Comparison of ENCODE assay signal across 8 cellular contexts in the genomic region with DNA sequence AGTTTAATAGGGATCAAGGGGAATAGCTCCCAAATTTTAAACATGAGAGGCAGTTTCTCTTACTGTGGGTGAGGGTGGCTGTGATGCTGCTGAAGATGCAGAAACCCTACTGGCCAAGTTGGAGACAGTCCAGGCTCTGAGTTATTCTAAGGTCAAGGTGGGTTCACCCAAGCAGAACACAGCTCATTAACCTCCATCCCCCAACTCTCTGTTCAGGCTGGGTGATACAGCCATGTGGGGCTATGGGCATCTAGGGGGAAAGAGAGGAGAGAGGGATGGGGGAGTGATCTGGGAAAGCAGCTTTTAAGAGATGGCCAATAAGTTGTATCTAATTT. TPM values are rescaled to one million over a fixed set of nuclear protein-coding genes. Genes with fewer than 3 reads are reported as not detected.
DNase-seq lines count a peak whose midpoint lies in the region; ATAC-seq and TF ChIP-seq lines count a peak whose summit lies in the region.

No MANE protein-coding gene starts in this region.

- no peaks in the 10 kb centered on the region for H3K27me3 ChIP-seq in mammary epithelial cell (ENCODE audit: insufficient read depth, low read length)

- dilution Hi-C loops in mammary epithelial cell (cut with HindIII; ENCODE audit: low sequenced_read_pairs), result no loop called here

- CTCF ChIA-PET in AG04449 (lab: Yijun Ruan, JAX) (interaction anchor here (0.9 to 7.1 kb wide), 15 partner anchors 10 to 196 kb away, joined by 3 to 109 read pairs (median 4); a partner anchor contains a TSS), mammary epithelial cell (lab: Charles Lee; ENCODE audit: low non-redundant PET) (interaction anchor here (0.5 kb wide), 1 partner anchor 55 kb away, joined by 10 read pairs; no protein-coding TSS in a partner anchor)

- TF ChIP-seq POLR2A in erythroblast (IDR thresholded peaks at IDR 0.05; ENCODE audit: low read length), result no peak

- H3K9me3 ChIP-seq in mammary epithelial cell (replicated peaks; ENCODE audit: insufficient read depth, low read length), result no peaks in the 10 kb centered on the region

- peaks cover 12% of the 10 kb centered on the region for H3K4me1 ChIP-seq in mammary epithelial cell (ENCODE audit: insufficient read depth, low read length)

- no peaks in the 10 kb centered on the region for H3K79me2 ChIP-seq in mammary epithelial cell (ENCODE audit: insufficient read depth, low read length)

- TF ChIP-seq CTCF in AG04449 (IDR thresholded peaks at IDR 0.05; ENCODE audit: insufficient read depth, low read length, missing control alignments) (no peak), GM20000 (IDR thresholded peaks at IDR 0.05; ENCODE audit: extremely low read depth, missing control alignments) (no peak), mammary epithelial cell (conservative IDR thresholded peaks at IDR 0.05 in 1 of 2, IDR thresholded peaks at IDR 0.05 in 1 of 2; ENCODE audit: extremely low read depth in 1 of 2, insufficient read depth in 1 of 2, low read depth in 1 of 2, low read length in 2 of 2) (no peak)

- no TSS peak for BruUV-seq in mammary epithelial cell (replicated peaks; lab: Mats Ljungman, UMichigan)

- H3K9ac ChIP-seq in mammary epithelial cell (ENCODE audit: insufficient read depth, low read length), result no peak overlapping the region

- no peaks in the 10 kb centered on the region for H3K36me3 ChIP-seq in mammary epithelial cell (ENCODE audit: insufficient read depth, low read length)

- no peak overlapping the region for H3K4me2 ChIP-seq in mammary epithelial cell (ENCODE audit: insufficient read depth, low read depth, low read length)

- in situ Hi-C loops in mammary epithelial cell (cut with MboI; ENCODE audit: low sequenced_read_pairs in 2 of 2), result no loop called here

- POLR2A ChIA-PET in AG04449 (lab: Yijun Ruan, JAX), result interaction anchor here (0.6 to 3.7 kb wide), 11 partner anchors 7 to 180 kb away, joined by 3 to 36 read pairs (median 5); a partner anchor contains a TSS

- peak; percentile 75 for ATAC-seq in HG03520 (IDR thresholded peaks at IDR 0.05; ENCODE audit: unreplicated experiment)

- H4K20me1 ChIP-seq in mammary epithelial cell (ENCODE audit: insufficient read depth, low read length), result no peaks in the 10 kb centered on the region

- intact Hi-C loops in mammary epithelial cell (cut with micrococcal nuclease), result loop anchor here (2.0 to 10.0 kb wide), 3 partner anchors 19 to 311 kb away; a partner anchor contains a TSS

- H3K27ac ChIP-seq in mammary epithelial cell (ENCODE audit: insufficient read depth, low read depth, low read length), result no peak overlapping the region

- peak overlapping the region; percentile 1; the same call in 1 of the 2 replicates for H3K4me3 ChIP-seq in AG04449 (ENCODE audit: low read depth, low read length)
- no peak overlapping the region for H3K4me3 ChIP-seq in mammary epithelial cell (replicated peaks in 1 of 3; ENCODE audit: insufficient read depth in 1 of 3, low read depth in 2 of 3, low read length in 3 of 3)

- H2AFZ ChIP-seq in mammary epithelial cell (ENCODE audit: low read depth, low read length), result no peak overlapping the region

- DNase-seq in AG04449 (ENCODE audit: low read depth, low spot score) (no peak), GM20000 (ENCODE audit: low spot score) (peak; percentile 24), glomerular visceral epithelial cell (ENCODE audit: extremely low spot score) (peak; percentile 83), erythroblast (lab: John Stamatoyannopoulos, UW) (no peak), HuH-7.5 (ENCODE audit: low spot score) (no peak), mammary epithelial cell (no peak)
- DNase-seq in effector CD8-positive, alpha-beta T cell (lab: John Stamatoyannopoulos, UW), result no peak

RNA-seq across cellular contexts. Expression of a gene that starts 18.9 kb away (rescaled TPM):
- total RNA-seq in mammary epithelial cell, result 10 to 100 TPM; 12.5 to 16.9 TPM
- 13.8 TPM for polyA plus RNA-seq in mammary epithelial cell
- polyA minus RNA-seq in mammary epithelial cell, result 39.2 TPM

Comparison
In these comparisons a context has a peak if more than half of its experiments do, and no peak if none do; other contexts are left out.
1. DNase-seq: peak in GM20000 (single experiment) and glomerular visceral epithelial cell (single experiment); none in AG04449 (single experiment), effector CD8-positive, alpha-beta T cell (single experiment), erythroblast (0 of 2), HuH-7.5 (single experiment) and mammary epithelial cell (single experiment).